Comparison of ENCODE assay signal across 8 cellular contexts in genomic region chr19:45972081-45972943, GRCh38. TPM values are rescaled to one million over a fixed set of nuclear protein-coding genes. Genes with fewer than 3 reads are reported as not detected.
DNase-seq lines count a peak whose midpoint lies in the region; ATAC-seq and TF ChIP-seq lines count a peak whose summit lies in the region.

No MANE protein-coding gene starts in this region.

- H3K4me1 ChIP-seq in right lobe of liver (no peaks in the 10 kb centered on the region), tibial artery (peaks cover 0 to 13% (median 7%) of the 10 kb centered on the region in 4 donors)

- H3K27me3 ChIP-seq in right lobe of liver (peaks cover 4 to 5% of the 10 kb centered on the region in 2 donors), tibial artery (peaks cover 0 to 81% of the 10 kb centered on the region in 2 donors)

- H3K27ac ChIP-seq in right lobe of liver (peak overlapping the region in 1 of 3 donors; percentile 10), tibial artery (no peak overlapping the region)

- 15% methylated on average over 17 of the region's 18 CpGs for WGBS in right lobe of liver (ENCODE audit: insufficient coverage, low coverage, low lambda C conversion rate, missing lambda C conversion rate)

- in situ Hi-C loops in astrocyte of the cerebellum (cut with HindIII; ENCODE audit: low sequenced_read_pairs) = no loop called here

- peak overlapping the region; percentile 24 for H3K4me3 ChIP-seq in astrocyte of the cerebellum (ENCODE audit: low read depth, low read length)
- H3K4me3 ChIP-seq in right lobe of liver = peak overlapping the region; percentile 4 to 19 (median 7)
- peak overlapping the region; percentile 35 to 37 for H3K4me3 ChIP-seq in tibial artery

- no peak for DNase-seq in activated CD4-positive, CD25-positive, alpha-beta regulatory T cell (lab: John Stamatoyannopoulos, UW)
- DNase-seq in astrocyte of the cerebellum (ENCODE audit: low read depth) (no peak), right lobe of liver (peak in 1 of 3 donors; percentile 28), tibial artery (peak in 1 of 2 donors; percentile 24), NCI-H510A (lab: John Stamatoyannopoulos, UW) (no peak)

- H3K9me3 ChIP-seq in right lobe of liver (no peaks in the 10 kb centered on the region), tibial artery (no peaks in the 10 kb centered on the region)

- H3K36me3 ChIP-seq in right lobe of liver (no peaks in the 10 kb centered on the region), tibial artery (no peaks in the 10 kb centered on the region)

- intact Hi-C loops in right lobe of liver (cut with DNase I) = no loop called here
- intact Hi-C loops in tibial artery (cut with DNase I; ENCODE audit: low total_unique reads) = no loop called here

- TF ChIP-seq CTCF in astrocyte of the cerebellum (IDR thresholded peaks at IDR 0.05; ENCODE audit: low read depth, low read length, missing control alignments) (no peak), right lobe of liver (IDR thresholded peaks at IDR 0.05) (no peak), tibial artery (IDR thresholded peaks at IDR 0.05) (no peak)

- peak; percentile 55 to 65 for ATAC-seq in activated CD4-positive, CD25-positive, alpha-beta regulatory T cell treated with anti-CD3 and anti-CD28 coated beads, Interleukin-2, amount 50 U/mL, for 24 hours
- ATAC-seq in right lobe of liver = peak; percentile 18 to 50 (median 40)
- ATAC-seq in HG02763 (IDR thresholded peaks at IDR 0.05; ENCODE audit: unreplicated experiment) = no peak
- ATAC-seq in HG03175 (IDR thresholded peaks at IDR 0.05; ENCODE audit: unreplicated experiment) = no peak

- no peak for TF ChIP-seq POLR2A in right lobe of liver (IDR thresholded peaks at IDR 0.05)

RNA-seq across cellular contexts. Expression of gene NOVA2, which starts 1.4 kb away (rescaled TPM):
- total RNA-seq in right lobe of liver = 1 to 10 TPM in 2 of 6 experiments, under 1 TPM in 4; 0.66 to 2.5 (median 0.85) TPM

RNA-seq across cellular contexts. Expression of gene CCDC61, which starts 23.0 kb away (rescaled TPM):
- 1 to 10 TPM; 5.8 to 9.7 (median 8.1) TPM for total RNA-seq in right lobe of liver

RNA-seq across cellular contexts. Expression of gene PGLYRP1, which starts 50.5 kb away (rescaled TPM):
- total RNA-seq in right lobe of liver = 1 to 10 TPM in 1 of 6 experiments, under 1 TPM in 1, not detected in 4; 0.86 to 1.1 TPM

RNA-seq across cellular contexts. Expression of gene NANOS2, which starts 57.7 kb away (rescaled TPM):
- not detected for total RNA-seq in right lobe of liver

Comparison
In these comparisons a context has a peak if more than half of its experiments do, and no peak if none do; other contexts are left out.
1. ATAC-seq: peak in activated CD4-positive, CD25-positive, alpha-beta regulatory T cell treated with anti-CD3 and anti-CD28 coated beads, Interleukin-2, amount 50 U/mL, for 24 hours (2 of 2) and right lobe of liver (4 of 4); none in HG02763 (single experiment) and HG03175 (single experiment).
2. Peak in every context shown above with its lines, with median percentiles within 50 percentile points of each other: H3K4me3 ChIP-seq.